8 cellular contexts compared by ENCODE assay signal in genomic region chr19:2328401-2329161, GRCh38. TPM values are rescaled to one million over a fixed set of nuclear protein-coding genes. Genes with fewer than 3 reads are reported as not detected.
DNase-seq lines count a peak whose midpoint lies in the region; ATAC-seq and TF ChIP-seq lines count a peak whose summit lies in the region.

Gene LSM7, minus strand, starts transcription at chr19:2328586. Its CDS starts 20 bp downstream, at chr19:2328566.
Gene SPPL2B, plus strand, starts transcription at chr19:2328684. Its CDS starts 26 bp downstream, at chr19:2328710.

- H3K36me3 ChIP-seq in IMR-90 (ENCODE audit: control insufficient read depth, insufficient read depth, low read length) (peaks cover 22% of the 10 kb centered on the region), Panc1 (ENCODE audit: control insufficient read depth, insufficient read depth, low read length) (peaks cover 3% of the 10 kb centered on the region; the same call in 1 of the 2 replicates), esophagus (ENCODE audit: control insufficient read depth in 2 of 2, insufficient read depth in 2 of 2, low read length in 1 of 2) (peaks cover 0 to 3% of the 10 kb centered on the region in 2 donors), muscle layer of colon (ENCODE audit: insufficient read depth, low read length) (no peaks in the 10 kb centered on the region)

- H3K56ac ChIP-seq in IMR-90 (ENCODE audit: extremely low read depth, insufficient read depth, low read length): peak within 1 kb of the TSS; percentile 99

- no peak for TF ChIP-seq RAD21 in IMR-90 (IDR thresholded peaks at IDR 0.05; ENCODE audit: low read length)

- CTCF ChIA-PET in CD4-positive, alpha-beta T cell (lab: Charles Lee): no interaction called here
- CTCF ChIA-PET in IMR-90 (lab: Yijun Ruan, JAX): no interaction called here
- CTCF ChIA-PET in Panc1 (lab: Charles Lee): interaction anchor here (0.6 kb wide), 2 partner anchors 169 to 250 kb away, joined by 6 to 7 read pairs; no protein-coding TSS in a partner anchor

- peak within 1 kb of the TSS; percentile 99 for H3K23ac ChIP-seq in IMR-90 (ENCODE audit: low read depth, low read length)

- no peaks in the 10 kb centered on the region for H3K27me3 Mint-ChIP-seq in CD4-positive, alpha-beta T cell
- no peaks in the 10 kb centered on the region for H3K27me3 Mint-ChIP-seq in activated T-cell treated with anti-CD3 and anti-CD28 coated beads, Interleukin-2, amount 50 U/mL, for 24 hours

- peak within 1 kb of the TSS; percentile 99 for H4K91ac ChIP-seq in IMR-90 (ENCODE audit: insufficient read depth, low read depth, low read length)

- peak; percentile 86 to 95 (median 90) for DNase-seq in CD4-positive, alpha-beta T cell
- DNase-seq in IMR-90 (peak; percentile 83), Panc1 (ENCODE audit: low read depth, low spot score) (no peak)
- peak; percentile 95 for DNase-seq in activated T-cell treated with anti-CD3 and anti-CD28 coated beads, Interleukin-2, amount 50 U/mL, for 24 hours
- DNase-seq in stimulated activated CD8-positive, alpha-beta memory T cell treated with anti-CD3 and anti-CD28 coated beads, Interleukin-4, amount 100 ng/mL, for 48 hours: peak; percentile 92

- no TSS peak for BruUV-seq in IMR-90 (replicated peaks; lab: Mats Ljungman, UMichigan)
- BruUV-seq in Panc1 (replicated peaks; lab: Mats Ljungman, UMichigan): no TSS peak

- peak; percentile 69 for ATAC-seq in CD4-positive, alpha-beta T cell (ENCODE audit: poor library complexity)
- peak; percentile 58 for ATAC-seq in GM19468 (IDR thresholded peaks at IDR 0.05; ENCODE audit: extremely low read depth, unreplicated experiment)
- ATAC-seq in IMR-90 (ENCODE audit: low read depth): peak; percentile 86
- ATAC-seq in Panc1: peak; percentile 84

- peak within 1 kb of the TSS; percentile 100 for H2AK9ac ChIP-seq in IMR-90 (replicated peaks; ENCODE audit: low read depth, low read length, poor library complexity)

- H3K4me1 ChIP-seq in IMR-90 (ENCODE audit: control insufficient read depth, insufficient read depth, low read length) (peaks cover 4% of the 10 kb centered on the region), Panc1 (ENCODE audit: control insufficient read depth, insufficient read depth, low read length) (peaks cover 14% of the 10 kb centered on the region), esophagus (ENCODE audit: control insufficient read depth in 2 of 2, insufficient read depth in 2 of 2, low read length in 1 of 2) (peaks cover 0 to 20% of the 10 kb centered on the region in 2 donors), muscle layer of colon (ENCODE audit: insufficient read depth, low read length) (peaks cover 40% of the 10 kb centered on the region)

- H3K27ac ChIP-seq in CD4-positive, alpha-beta T cell (ENCODE audit: low read depth, low read length): peak within 1 kb of the TSS; percentile 57
- H3K27ac ChIP-seq in IMR-90 (ENCODE audit: insufficient read depth, low read length) (peak within 1 kb of the TSS; percentile 92), Panc1 (ENCODE audit: low read length) (peak within 1 kb of the TSS; percentile 93), esophagus (ENCODE audit: low read depth in 2 of 2, low read length in 1 of 2) (peak within 1 kb of the TSS; percentile 81 to 90), muscle layer of colon (ENCODE audit: low read depth, low read length) (peak within 1 kb of the TSS; percentile 85)

- peak within 1 kb of the TSS; percentile 84 for H3K4me2 ChIP-seq in IMR-90 (ENCODE audit: low read depth, low read length)

- 0% methylated on average over 61 of the region's 89 CpGs; no CpG with 5 or more reads in 1 of the 2 experiments for WGBS in IMR-90 (ENCODE audit: extremely low coverage in 2 of 2, insufficient read length in 1 of 2), 2 experiments
- WGBS in esophagus, 2 donors: 0% methylated on average over 83 to 89 of the region's 89 CpGs

- H3K4me1 Mint-ChIP-seq in CD4-positive, alpha-beta T cell (ENCODE audit: low read depth): peaks cover 74% of the 10 kb centered on the region
- H3K4me1 Mint-ChIP-seq in activated T-cell treated with anti-CD3 and anti-CD28 coated beads, Interleukin-2, amount 50 U/mL, for 24 hours (ENCODE audit: low read depth): peaks cover 67% of the 10 kb centered on the region

- H2AK5ac ChIP-seq in IMR-90 (ENCODE audit: low read depth, low read length): peak within 1 kb of the TSS; percentile 99

- TF ChIP-seq CTCF in CD4-positive, alpha-beta T cell (IDR thresholded peaks at IDR 0.05): no peak
- no peak for TF ChIP-seq CTCF in IMR-90 (conservative IDR thresholded peaks at IDR 0.05; ENCODE audit: low read depth, low read length)
- TF ChIP-seq CTCF in Panc1 (IDR thresholded peaks at IDR 0.05): no peak

- dilution Hi-C loops in IMR-90 (cut with HindIII; ENCODE audit: low sequenced_read_pairs, unreplicated experiment): no loop called here

- H4K5ac ChIP-seq in IMR-90 (ENCODE audit: low read depth, low read length): peak within 1 kb of the TSS; percentile 86

- peaks cover 36% of the 10 kb centered on the region for H4K20me1 ChIP-seq in IMR-90 (ENCODE audit: insufficient read depth, low read length)

- peak within 1 kb of the TSS; percentile 100 for H3K4ac ChIP-seq in IMR-90 (ENCODE audit: low read depth, low read length)

- 0 out of 3 replicates have a peak within 1 kb of the TSS, but pooled peaks have one; percentile 64 for H2BK15ac ChIP-seq in IMR-90 (ENCODE audit: low read depth, low read length)

- peak; percentile 69; the same call in 1 of the 2 replicates for TF ChIP-seq POLR2A in IMR-90 (IDR thresholded peaks at IDR 0.05; ENCODE audit: low read depth, low read length)

- no peaks in the 10 kb centered on the region for H3K9me1 ChIP-seq in IMR-90 (ENCODE audit: insufficient read depth, low read length)

- H3K4me3 ChIP-seq in IMR-90 (ENCODE audit: insufficient read depth, low read depth, low read length) (peak within 1 kb of the TSS; percentile 94), Panc1 (ENCODE audit: low read depth in 2 of 2, low read length in 2 of 2) (peak within 1 kb of the TSS; percentile 85 to 93), esophagus (ENCODE audit: low read depth in 1 of 2, low read length in 2 of 2) (peak within 1 kb of the TSS; percentile 77 to 96), muscle layer of colon (ENCODE audit: low read depth in 1 of 2, low read length in 2 of 2) (peak within 1 kb of the TSS; percentile 82 to 93)

- peak within 1 kb of the TSS; percentile 98 for H4K8ac ChIP-seq in IMR-90 (ENCODE audit: low read depth in 2 of 2, low read length in 2 of 2)

- H3K27me3 ChIP-seq in CD4-positive, alpha-beta T cell (ENCODE audit: control insufficient read depth, insufficient read depth, low read length): no peaks in the 10 kb centered on the region
- no peaks in the 10 kb centered on the region for H3K27me3 ChIP-seq in IMR-90 (ENCODE audit: control insufficient read depth, insufficient read depth, low read length)
- no peaks in the 10 kb centered on the region for H3K27me3 ChIP-seq in Panc1 (ENCODE audit: control insufficient read depth, insufficient read depth, low read length)
- no peaks in the 10 kb centered on the region for H3K27me3 ChIP-seq in esophagus (ENCODE audit: control insufficient read depth in 1 of 2, insufficient read depth in 2 of 2, low read length in 2 of 2)
- no peaks in the 10 kb centered on the region for H3K27me3 ChIP-seq in muscle layer of colon (ENCODE audit: control insufficient read depth in 1 of 2, insufficient read depth in 2 of 2, low read length in 2 of 2)

- H2AFZ ChIP-seq in IMR-90 (replicated peaks; ENCODE audit: low read length, poor library complexity): peak within 1 kb of the TSS; percentile 99

- H3K18ac ChIP-seq in IMR-90 (ENCODE audit: low read depth, low read length): peak within 1 kb of the TSS; percentile 76

- H3K9me3 Mint-ChIP-seq in CD4-positive, alpha-beta T cell: no peaks in the 10 kb centered on the region
- H3K9me3 Mint-ChIP-seq in activated T-cell treated with anti-CD3 and anti-CD28 coated beads, Interleukin-2, amount 50 U/mL, for 24 hours: no peaks in the 10 kb centered on the region

- H2BK20ac ChIP-seq in IMR-90 (ENCODE audit: low read depth, low read length): no peak within 1 kb of the TSS

- peak within 1 kb of the TSS; percentile 100 for H3K14ac ChIP-seq in IMR-90 (replicated peaks; ENCODE audit: low read depth, low read length)

- H3K27ac Mint-ChIP-seq in CD4-positive, alpha-beta T cell: peak within 1 kb of the TSS; percentile 93
- H3K27ac Mint-ChIP-seq in activated T-cell treated with anti-CD3 and anti-CD28 coated beads, Interleukin-2, amount 50 U/mL, for 24 hours: peak within 1 kb of the TSS; percentile 99

- POLR2A ChIA-PET in CD4-positive, alpha-beta T cell (lab: Charles Lee): interaction anchor here (0.6 to 1.7 kb wide), 11 partner anchors 13 to 245 kb away, joined by 3 to 7 read pairs (median 4); partner anchors contain the start of genes GADD45B and PLEKHJ1
- POLR2A ChIA-PET in IMR-90 (lab: Charles Lee; ENCODE audit: unreplicated experiment): no interaction called here
- POLR2A ChIA-PET in Panc1 (lab: Charles Lee): interaction anchor here (0.6 kb wide), 1 partner anchor 13 kb away, joined by 3 read pairs; no protein-coding TSS in a partner anchor

- H2BK120ac ChIP-seq in IMR-90 (ENCODE audit: low read depth, low read length): peak within 1 kb of the TSS; percentile 69

- no peaks in the 10 kb centered on the region for H3K9me3 ChIP-seq in CD4-positive, alpha-beta T cell (ENCODE audit: control insufficient read depth, low read length)
- H3K9me3 ChIP-seq in IMR-90 (ENCODE audit: control insufficient read depth, insufficient read depth, low read length) (no peaks in the 10 kb centered on the region), Panc1 (ENCODE audit: control insufficient read depth, insufficient read depth, low read depth, low read length) (no peaks in the 10 kb centered on the region), esophagus (ENCODE audit: control insufficient read depth in 2 of 2, insufficient read depth in 1 of 2, low read depth in 1 of 2, low read length in 1 of 2) (no peaks in the 10 kb centered on the region), muscle layer of colon (ENCODE audit: low read length) (no peaks in the 10 kb centered on the region)

- peak within 1 kb of the TSS; percentile 92 for H2BK5ac ChIP-seq in IMR-90 (ENCODE audit: low read depth, low read length, poor library complexity, severe bottlenecking)

- peaks cover 32 to 82% of the 10 kb centered on the region in 2 experiments for H3K79me1 ChIP-seq in IMR-90 (ENCODE audit: low read depth in 1 of 2, low read length in 2 of 2)

- peaks cover 47% of the 10 kb centered on the region for H3K36me3 Mint-ChIP-seq in CD4-positive, alpha-beta T cell (ENCODE audit: low read depth)
- H3K36me3 Mint-ChIP-seq in activated T-cell treated with anti-CD3 and anti-CD28 coated beads, Interleukin-2, amount 50 U/mL, for 24 hours (ENCODE audit: low read depth): peaks cover 55% of the 10 kb centered on the region

- peak within 1 kb of the TSS; percentile 100 for H3K4me3 Mint-ChIP-seq in CD4-positive, alpha-beta T cell
- peak within 1 kb of the TSS; percentile 97 for H3K4me3 Mint-ChIP-seq in activated T-cell treated with anti-CD3 and anti-CD28 coated beads, Interleukin-2, amount 50 U/mL, for 24 hours

- in situ Hi-C loops in IMR-90 (cut with MboI; ENCODE audit: low sequenced_read_pairs) (no loop called here), Panc1 (cut with HindIII; ENCODE audit: low pct_unique_long_range_greater_than_20kb, low sequenced_read_pairs) (no loop called here)

- H3K9ac ChIP-seq in IMR-90 (ENCODE audit: low read depth, low read length) (peak within 1 kb of the TSS; percentile 98), muscle layer of colon (ENCODE audit: low read length) (peak within 1 kb of the TSS; percentile 65)

- intact Hi-C loops in CD4-positive, alpha-beta T cell (cut with DNase I, micrococcal nuclease): loop anchor here (1.0 to 5.0 kb wide), 6 partner anchors 36 to 176 kb away; partner anchors contain the start of genes AP3D1 (in 1 of the 2), PLEKHJ1 (in 1 of the 2), SF3A2 (in 1 of the 2) and TIMM13 (in 1 of the 2)
- intact Hi-C loops in IMR-90 (cut with micrococcal nuclease) (loop anchor here (2.0 to 5.0 kb wide), 3 partner anchors 64 to 308 kb away; no protein-coding TSS in a partner anchor), Panc1 (cut with micrococcal nuclease; ENCODE audit: unreplicated experiment) (no loop called here)

RNA-seq across cellular contexts. Expression of gene LSM7, which starts in this region (rescaled TPM):
- 10 to 100 TPM; 73.6 to 80.1 TPM for total RNA-seq in CD4-positive, alpha-beta T cell
- total RNA-seq in IMR-90 (2012; rRNA removed) (145 and 200 TPM in 2 replicates), Panc1 (2021; ENCODE audit: unreplicated experiment) (97.3 TPM)
- polyA plus RNA-seq in IMR-90 (2012; rRNA removed) (544 and 708 TPM in 2 replicates), esophagus (100 to 1,000 TPM; 223 to 245 TPM)
- polyA plus RNA-seq in IMR-90 (2012; cell fraction: cytosol; rRNA removed): 747 and 763 TPM in 2 replicates
- 274 and 317 TPM in 2 replicates for polyA plus RNA-seq in IMR-90 (2012; cell fraction: nucleus; rRNA removed; ENCODE audit: low replicate concordance)
- polyA plus RNA-seq in Panc1 (2012; ENCODE audit: insufficient read length): 186 TPM

RNA-seq across cellular contexts. Expression of gene SPPL2B, which starts in this region (rescaled TPM):
- 100 to 1,000 TPM; 106 to 111 TPM for total RNA-seq in CD4-positive, alpha-beta T cell
- total RNA-seq in IMR-90 (2012; rRNA removed): 3.4 and 4.2 TPM in 2 replicates
- polyA plus RNA-seq in IMR-90 (2012; rRNA removed): 45.7 and 52.0 TPM in 2 replicates
- 25.9 and 36.5 TPM in 2 replicates for polyA plus RNA-seq in IMR-90 (2012; cell fraction: cytosol; rRNA removed)
- polyA plus RNA-seq in IMR-90 (2012; cell fraction: nucleus; rRNA removed; ENCODE audit: low replicate concordance): 327 and 736 TPM in 2 replicates
- 76.0 TPM for total RNA-seq in Panc1 (2021; ENCODE audit: unreplicated experiment)
- 96.3 TPM for polyA plus RNA-seq in Panc1 (2012; ENCODE audit: insufficient read length)
- 10 to 100 TPM; 27.4 to 59.1 TPM for polyA plus RNA-seq in esophagus

Comparison
In these comparisons a context has a peak if more than half of its experiments do, and no peak if none do; other contexts are left out.
1. RNA of gene SPPL2B (total RNA-seq): 106 to 111 TPM in CD4-positive, alpha-beta T cell and 76.0 TPM in Panc1 (single experiment); 3.4 to 4.2 TPM in IMR-90; every median in the first group is over 10 times any median in the second.
2. Peak in every context shown above with its lines, with median percentiles within 50 percentile points of each other: ATAC-seq, H3K27ac ChIP-seq and H3K4me3 ChIP-seq.